In the genomic region with DNA sequence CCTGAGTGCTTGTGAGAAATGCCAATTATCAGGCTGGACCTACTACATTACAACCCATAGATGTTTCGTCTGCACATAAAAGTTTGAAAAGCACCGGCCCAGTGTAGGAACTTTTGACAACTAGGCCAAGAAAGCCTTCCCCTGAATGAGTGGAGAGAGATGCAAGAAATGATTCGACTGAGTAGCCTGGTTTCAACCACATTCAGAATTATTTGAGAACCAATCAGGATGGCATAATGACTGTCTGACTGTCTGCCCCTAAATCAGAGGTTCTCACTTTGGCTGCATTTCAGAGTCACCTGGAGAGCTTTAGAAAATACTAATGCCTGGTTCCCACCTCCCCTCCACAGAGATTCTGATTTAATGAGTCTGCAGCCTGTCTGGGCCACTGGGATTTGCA, we compare ENCODE assay signal across 19 cellular contexts.
"Had no signal": no experiment of that assay in that cellular context is flagged by ENCODE, and none has a peak within 500 bp of the region (broad histone marks: within the 10 kb centered on the region; RNA-seq: fewer than 3 reads in every experiment).

No MANE protein-coding gene starts in this region.

- H3K27ac ChIP-seq: neutrophil, psoas muscle, sigmoid colon, skin epidermis, testis, tibial nerve, upper lobe of right lung, vagina had no signal

- H3K36me3 ChIP-seq: neutrophil, sigmoid colon, upper lobe of right lung, vagina had no signal

- H3K27ac Mint-ChIP-seq: naive thymus-derived CD4-positive, alpha-beta T cell; stimulated activated naive B cell treated with anti-CD40 and anti-IgM and Interleukin-4, amounts not matched to agents 10 μg/mL and 1 μg/mL and 100 μg/mL, for 72 hours; stimulated activated naive CD8-positive, alpha-beta T cell treated with anti-CD3 and anti-CD28 coated beads, Interleukin-15, amount 100 ng/mL, for 72 hours had no signal

- FAIRE-seq: colon, keratinocyte had no signal

- H3K9me3 ChIP-seq: neutrophil, testis, upper lobe of right lung, vagina had no signal

- H3K27me3 ChIP-seq: neutrophil, sigmoid colon, testis, tibial nerve, upper lobe of right lung, vagina had no signal

- DNase-seq: effector CD8-positive, alpha-beta T cell; left colon; mammary epithelial cell; naive thymus-derived CD4-positive, alpha-beta T cell; psoas muscle; retina; sigmoid colon; stimulated activated CD4-positive, alpha-beta T cell treated with anti-CD3 and anti-CD28 coated beads, Interleukin-2, amount 100 ng/mL, for 24 hours; stimulated activated CD4-positive, alpha-beta T cell treated with anti-CD3 and anti-CD28 coated beads, Interleukin-4, amount 100 ng/mL, for 4 hours; stimulated activated naive B cell treated with anti-CD40 and anti-IgM and Interleukin-4, amounts not matched to agents 10 μg/mL and 1 μg/mL and 100 μg/mL, for 72 hours; stimulated activated naive CD8-positive, alpha-beta T cell treated with anti-CD3 and anti-CD28 coated beads, Interleukin-15, amount 100 ng/mL, for 72 hours; testis; upper lobe of right lung had no signal

- H3K4me3 ChIP-seq: psoas muscle, sigmoid colon, skin epidermis, testis, tibial nerve, upper lobe of right lung, vagina had no signal

- H3K4me3 Mint-ChIP-seq: naive thymus-derived CD4-positive, alpha-beta T cell; stimulated activated naive B cell treated with anti-CD40 and anti-IgM and Interleukin-4, amounts not matched to agents 10 μg/mL and 1 μg/mL and 100 μg/mL, for 72 hours; stimulated activated naive CD8-positive, alpha-beta T cell treated with anti-CD3 and anti-CD28 coated beads, Interleukin-15, amount 100 ng/mL, for 72 hours had no signal

- ATAC-seq: left colon; naive thymus-derived CD4-positive, alpha-beta T cell; psoas muscle; stimulated activated naive B cell treated with anti-CD40 and anti-IgM and Interleukin-4, amounts not matched to agents 10 μg/mL and 1 μg/mL and 100 μg/mL, for 72 hours; stimulated activated naive CD8-positive, alpha-beta T cell treated with anti-CD3 and anti-CD28 coated beads, Interleukin-15, amount 100 ng/mL, for 72 hours; upper lobe of right lung had no signal

- H3K4me1 ChIP-seq: psoas muscle, testis, vagina had no signal

- H3K27me3 Mint-ChIP-seq: stimulated activated naive B cell treated with anti-CD40 and anti-IgM and Interleukin-4, amounts not matched to agents 10 μg/mL and 1 μg/mL and 100 μg/mL, for 72 hours; stimulated activated naive CD8-positive, alpha-beta T cell treated with anti-CD3 and anti-CD28 coated beads, Interleukin-15, amount 100 ng/mL, for 72 hours had no signal
